Comparison of ENCODE assay signal across 8 cellular contexts in the genomic region with DNA sequence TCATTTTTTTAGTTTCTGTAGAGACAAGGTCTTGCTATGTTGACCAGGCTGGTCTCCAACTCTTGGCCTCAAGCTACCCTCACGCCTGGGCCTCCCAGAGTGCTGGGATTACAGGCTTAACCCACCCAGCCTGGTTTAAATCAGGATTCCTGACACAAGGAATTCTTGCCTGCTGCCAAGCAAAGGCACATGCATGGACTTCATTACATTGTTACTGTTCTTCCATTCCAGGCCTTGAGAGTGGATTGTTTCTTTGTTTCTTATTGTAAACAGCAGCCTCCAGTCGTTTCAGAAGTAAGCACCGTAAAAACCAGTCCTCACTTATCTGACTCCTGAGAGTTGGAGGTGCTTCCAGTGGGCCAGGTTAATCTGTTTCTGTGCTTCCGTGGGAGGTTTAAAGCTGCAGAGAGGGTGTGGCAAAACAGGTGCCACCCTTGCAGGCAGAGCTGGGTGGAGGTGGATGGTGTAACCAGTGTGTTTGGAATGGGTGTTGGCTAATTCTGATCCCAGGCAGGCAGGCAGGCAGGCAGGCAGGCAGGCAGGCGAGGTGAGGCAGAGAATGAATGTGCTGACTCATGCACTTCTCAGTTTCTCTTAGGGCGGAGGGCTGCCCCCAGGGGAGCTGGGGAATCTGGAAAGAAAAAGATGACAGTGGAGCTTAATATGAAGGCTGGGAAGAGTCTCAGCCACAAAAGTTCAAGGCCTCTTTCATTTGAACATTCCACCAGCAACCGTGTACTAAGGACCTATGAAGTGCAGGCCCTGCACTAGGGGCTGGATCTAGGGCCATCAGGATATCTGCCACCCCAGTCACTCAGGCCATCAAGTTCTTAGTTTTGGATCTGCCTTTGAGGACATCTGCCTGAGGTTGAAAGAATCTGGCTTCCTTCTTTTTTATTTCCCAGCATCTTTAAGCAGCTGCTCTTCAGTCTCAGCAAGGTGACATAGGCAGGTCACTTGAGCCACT. TPM values are rescaled to one million over a fixed set of nuclear protein-coding genes. Genes with fewer than 3 reads are reported as not detected.
DNase-seq lines count a peak whose midpoint lies in the region; ATAC-seq, FAIRE-seq and TF ChIP-seq lines count a peak whose summit lies in the region.

No MANE protein-coding gene starts in this region.

- peak; percentile 61 for DNase-seq in AG08395 (ENCODE audit: low spot score)
- DNase-seq in K562 (ENCODE audit: extremely low read depth in 1 of 4, low spot score in 3 of 4): peak; percentile 85 to 87 (median 86)
- no peak for DNase-seq in inferior parietal cortex (ENCODE audit: extremely low spot score)
- no peak for DNase-seq in GOT3 (lab: John Stamatoyannopoulos, UW)
- DNase-seq in activated naive CD4-positive, alpha-beta T cell treated with Interleukin-2 at 50 U/mL for 16 hours: no peak
- no peak for DNase-seq in NCI-H1092 (lab: John Stamatoyannopoulos, UW)

- no peak; a peak in 1 of 4 replicates for TF ChIP-seq RAD21 in K562 (CRISPR knock-in tag; conservative IDR thresholded peaks at IDR 0.05 in 1 of 2, IDR thresholded peaks at IDR 0.05 in 1 of 2)

- TF ChIP-seq EP300 in K562 (IDR thresholded peaks at IDR 0.05; ENCODE audit: low read length): peak; percentile 27; the same call in 1 of the 2 replicates

- no peak overlapping the region for H3K27ac ChIP-seq in HUES6 (ENCODE audit: low read depth, low read length)
- peak overlapping the region; percentile 75 for H3K27ac ChIP-seq in K562 (ENCODE audit: extremely low read depth, low read depth, low read length)
- peak overlapping the region; percentile 95 for H3K27ac ChIP-seq in mesodermal cell (ENCODE audit: low read depth, low read length, severe bottlenecking)

- TF ChIP-seq POLR2A in K562 (conservative IDR thresholded peaks at IDR 0.05): no peak

- POLR2A ChIA-PET in K562 (lab: Yijun Ruan, JAX): interaction anchor here (1.0 to 2.3 kb wide), 6 partner anchors 10 to 119 kb away, joined by 3 to 7 read pairs (median 4); no protein-coding TSS in a partner anchor

- H3K9me3 ChIP-seq in HUES6 (ENCODE audit: control insufficient read depth, insufficient read depth, low read depth, low read length) (no peaks in the 10 kb centered on the region), K562 (replicated peaks; ENCODE audit: control insufficient read depth, insufficient read depth, low read depth, low read length) (no peaks in the 10 kb centered on the region), mesodermal cell (ENCODE audit: control insufficient read depth, low read length) (no peaks in the 10 kb centered on the region)

- peaks cover 3% of the 10 kb centered on the region for H3K9me1 ChIP-seq in K562 (ENCODE audit: control insufficient read depth, insufficient read depth, low read length)

- peak overlapping the region; percentile 71 for H3K4me2 ChIP-seq in K562 (ENCODE audit: insufficient read depth, low read length)

- FAIRE-seq in K562 (lab: Jason Lieb, UNC): peak; percentile 78

- in situ Hi-C loops in K562 (cut with MboI): no loop called here

- CTCF ChIA-PET in K562 (lab: Yijun Ruan, JAX; ENCODE audit: low intra/inter-chr PET ratio): no interaction called here

- WGBS in K562 (ENCODE audit: insufficient coverage, low coverage, missing lambda C conversion rate): 13% methylated on average over 7 of the region's 7 CpGs
- WGBS in mesodermal cell (ENCODE audit: insufficient coverage in 2 of 2), 2 experiments: 42 to 51% methylated on average over 5 to 6 of the region's 7 CpGs

- H3K9ac ChIP-seq in HUES6 (ENCODE audit: low read length) (peak overlapping the region; percentile 0), K562 (ENCODE audit: insufficient read depth in 1 of 2, low read depth in 2 of 2, low read length in 2 of 2) (peak overlapping the region; percentile 64 to 69; a peak in 3 of 4 replicates)

- TF ChIP-seq CTCF in K562 (IDR thresholded peaks at IDR 0.05 in 2 of 3, conservative IDR thresholded peaks at IDR 0.05 in 1 of 3; ENCODE audit: insufficient read depth in 2 of 3, low read depth in 1 of 3, low read length in 3 of 3): no peak

- no peaks in the 10 kb centered on the region for H4K20me1 ChIP-seq in K562 (replicated peaks; ENCODE audit: control insufficient read depth, insufficient read depth, low read length)

- intact Hi-C loops in K562 (cut with micrococcal nuclease): no loop called here

- H3K4me3 ChIP-seq in HUES6 (ENCODE audit: low read depth, low read length) (no peak overlapping the region), K562 (no peak overlapping the region), mesodermal cell (ENCODE audit: extremely low read depth, insufficient read depth, low read length, poor library complexity, severe bottlenecking) (no peak overlapping the region)

- no peaks in the 10 kb centered on the region for H3K27me3 ChIP-seq in HUES6 (ENCODE audit: control insufficient read depth, insufficient read depth, low read length)
- H3K27me3 ChIP-seq in K562 (ENCODE audit: control insufficient read depth in 2 of 2, insufficient read depth in 2 of 2, low read length in 2 of 2): no peaks in the 10 kb centered on the region

- peak; percentile 90 for ATAC-seq in K562

- H3K36me3 ChIP-seq in HUES6 (ENCODE audit: control insufficient read depth, insufficient read depth, low read length) (no peaks in the 10 kb centered on the region), K562 (ENCODE audit: control insufficient read depth, insufficient read depth, low read length) (no peaks in the 10 kb centered on the region), mesodermal cell (ENCODE audit: control insufficient read depth, insufficient read depth, low read length) (no peaks in the 10 kb centered on the region)

- H3K4me1 ChIP-seq in HUES6 (ENCODE audit: control insufficient read depth, insufficient read depth, low read length) (peaks cover 12% of the 10 kb centered on the region), K562 (replicated peaks in 1 of 2; ENCODE audit: control insufficient read depth in 2 of 2, insufficient read depth in 2 of 2, low read length in 2 of 2) (peaks cover 21 to 39% of the 10 kb centered on the region in 2 experiments), mesodermal cell (ENCODE audit: control insufficient read depth, insufficient read depth, low read length, poor library complexity, severe bottlenecking) (peaks cover 34% of the 10 kb centered on the region)

- H3K79me2 ChIP-seq in K562 (ENCODE audit: control insufficient read depth, insufficient read depth, low read length): no peaks in the 10 kb centered on the region

- peak overlapping the region; percentile 95 for H2AFZ ChIP-seq in K562 (ENCODE audit: low read depth, low read length)

- no TSS peak for BruUV-seq in K562 (replicated peaks; lab: Mats Ljungman, UMichigan)

TF ChIP-seq in K562, 482 proteins besides CTCF, POLR2A, EP300 and RAD21 (continues in another document):
- TF ChIP-seq KHSRP (IDR thresholded peaks at IDR 0.05): no peak
- TF ChIP-seq PML (IDR thresholded peaks at IDR 0.05; ENCODE audit: low read length): no peak
- TF ChIP-seq SRSF9 (IDR thresholded peaks at IDR 0.05; ENCODE audit: borderline replicate concordance, low read depth, low read length): no peak
- no peak for TF ChIP-seq ARHGAP35 (IDR thresholded peaks at IDR 0.05; ENCODE audit: partially characterized antibody)

RNA-seq across cellular contexts. Expression of a gene that starts 37.0 kb away (rescaled TPM):
- 51.7 and 78.6 TPM in 2 replicates for total RNA-seq in K562 (2011; cell fraction: chromatin; rRNA removed; ENCODE audit: low replicate concordance)
- total RNA-seq in K562 (2011; cell fraction: nucleolus; rRNA removed): 37.6 and 51.9 TPM in 2 replicates
- total RNA-seq in K562 (2011; cell fraction: nucleoplasm; rRNA removed): 53.8 and 71.8 TPM in 2 replicates
- 5.2 and 6.4 TPM in 2 replicates for total RNA-seq in K562 (2014; rRNA removed)
- total RNA-seq in K562 (2014; rRNA removed; fragmentation: Illumina TruSeq; extraction: Trizol): 5.5 and 6.5 TPM in 2 replicates
- total RNA-seq in K562 (2015; rRNA removed; fragmentation: Illumina TruSeq; extraction: Trizol): 5.0 and 5.1 TPM in 2 replicates
- 13.9 and 16.4 TPM in 2 replicates for total RNA-seq in K562 (2021)
- 13.9 and 14.5 TPM in 2 replicates for polyA plus RNA-seq in K562 (2011; rRNA removed)
- polyA plus RNA-seq in K562 (2011; cell fraction: cytosol; rRNA removed): 15.2 and 15.5 TPM in 2 replicates
- polyA plus RNA-seq in K562 (2011; cell fraction: nucleus; rRNA removed): 13.1 and 19.9 TPM in 2 replicates
- 10.4 and 16.8 TPM in 2 replicates for polyA plus RNA-seq in K562 (2012)
- 9.8 and 11.2 TPM in 2 replicates for polyA plus RNA-seq in K562 (2014; fragmentation: Illumina TruSeq; extraction: Trizol)
- polyA plus RNA-seq in K562 (2014; fragmentation: Nextera tagmentation; extraction: Ambion mirVana): 1 to 10 TPM; 3.9 to 4.8 TPM
- 5.1 and 6.0 TPM in 2 replicates for polyA plus RNA-seq in K562 (2014; rRNA removed)
- polyA minus RNA-seq in K562 (2011; rRNA and poly(A)+ RNA removed): 18.4 and 20.2 TPM in 2 replicates
- 19.9 and 20.8 TPM in 2 replicates for polyA minus RNA-seq in K562 (2011; cell fraction: cytosol; rRNA and poly(A)+ RNA removed)
- polyA minus RNA-seq in K562 (2011; cell fraction: nucleus; rRNA and poly(A)+ RNA removed): 7.9 and 14.8 TPM in 2 replicates
- polyA plus RNA-seq in mesodermal cell (2013, experiment 1 of 2): 1.2 TPM
- polyA plus RNA-seq in mesodermal cell (2013, experiment 2 of 2): 1.1 TPM

RNA-seq across cellular contexts. Expression of a gene that starts 42.9 kb away (rescaled TPM):
- total RNA-seq in K562 (2011; cell fraction: chromatin; rRNA removed; ENCODE audit: low replicate concordance): 17.6 and 30.8 TPM in 2 replicates
- total RNA-seq in K562 (2011; cell fraction: nucleolus; rRNA removed): 39.3 and 69.5 TPM in 2 replicates
- 34.5 and 58.6 TPM in 2 replicates for total RNA-seq in K562 (2011; cell fraction: nucleoplasm; rRNA removed)
- total RNA-seq in K562 (2014; rRNA removed) (23.6 and 24.7 TPM in 2 replicates), K562 (2014; rRNA removed; fragmentation: Illumina TruSeq; extraction: Trizol) (6.8 and 9.5 TPM in 2 replicates), K562 (2015; rRNA removed; fragmentation: Illumina TruSeq; extraction: Trizol) (3.7 and 4.1 TPM in 2 replicates), K562 (2021) (33.2 and 46.5 TPM in 2 replicates)
- polyA plus RNA-seq in K562 (2011; rRNA removed) (17.0 and 32.4 TPM in 2 replicates), K562 (2014; fragmentation: Illumina TruSeq; extraction: Trizol) (8.4 and 12.6 TPM in 2 replicates), K562 (2014; fragmentation: Nextera tagmentation; extraction: Ambion mirVana) (1 to 10 TPM; 2.2 to 2.6 TPM), K562 (2014; rRNA removed) (18.9 and 24.6 TPM in 2 replicates)
- polyA plus RNA-seq in K562 (2011; cell fraction: cytosol; rRNA removed): 23.8 and 166 TPM in 2 replicates
- 20.8 and 52.4 TPM in 2 replicates for polyA plus RNA-seq in K562 (2011; cell fraction: nucleus; rRNA removed)
- polyA plus RNA-seq in K562 (2012): 15.6 and 28.2 TPM in 2 replicates
- polyA minus RNA-seq in K562 (2011; rRNA and poly(A)+ RNA removed): 5.0 and 12.8 TPM in 2 replicates
- polyA minus RNA-seq in K562 (2011; cell fraction: cytosol; rRNA and poly(A)+ RNA removed): 36.2 and 47.6 TPM in 2 replicates
- polyA minus RNA-seq in K562 (2011; cell fraction: nucleus; rRNA and poly(A)+ RNA removed): 8.7 and 12.8 TPM in 2 replicates
- 26.1 TPM for polyA plus RNA-seq in mesodermal cell (2013, experiment 1 of 2)
- 20.3 TPM for polyA plus RNA-seq in mesodermal cell (2013, experiment 2 of 2)

Comparison
In these comparisons a context has a peak if more than half of its experiments do, and no peak if none do; other contexts are left out.
1. DNase-seq: peak in AG08395 (single experiment) and K562 (4 of 4); none in inferior parietal cortex (single experiment), GOT3 (single experiment), activated naive CD4-positive, alpha-beta T cell treated with Interleukin-2 at 50 U/mL for 16 hours (single experiment) and NCI-H1092 (single experiment).